In the genomic region with DNA sequence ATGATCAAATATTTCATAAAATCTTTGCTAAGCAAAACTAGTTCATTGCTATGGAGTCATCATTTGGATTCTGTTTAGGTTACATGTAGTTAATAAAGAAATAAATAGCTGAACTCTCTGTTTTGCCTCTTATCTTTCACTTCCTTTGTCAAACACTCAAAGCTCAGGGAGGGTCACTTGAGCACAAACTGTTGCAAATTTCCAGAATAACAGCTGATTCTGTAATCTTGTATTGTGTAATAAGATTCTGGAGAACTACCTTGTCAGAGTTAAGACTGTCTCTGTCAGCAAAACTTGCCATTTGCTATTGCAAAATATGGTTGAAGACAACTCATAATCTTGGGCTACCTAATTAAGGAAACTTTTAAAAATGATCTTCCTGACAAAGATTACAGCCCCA, we compare ENCODE assay signal across 18 cellular contexts.
DNase-seq lines count a peak whose midpoint lies in the region; ATAC-seq and TF ChIP-seq lines count a peak whose summit lies in the region.
"Had no signal": no experiment of that assay in that cellular context is flagged by ENCODE, and none has a peak within 500 bp of the region (broad histone marks: within the 10 kb centered on the region; RNA-seq: fewer than 3 reads in every experiment).

No MANE protein-coding gene starts in this region.

- H3K4ac ChIP-seq in H9 (ENCODE audit: low read depth, low read length): no peak overlapping the region

- no peak overlapping the region for H2AFZ ChIP-seq in H9 (ENCODE audit: low read length)

- no peak overlapping the region for H3K27ac ChIP-seq in H9 (ENCODE audit: insufficient read length, low read depth, low read length)
- H3K27ac ChIP-seq: neutrophil, skin epidermis, vagina had no signal

- H3K23ac ChIP-seq in H9 (ENCODE audit: insufficient read length, low read depth, low read length): no peak overlapping the region

- no peak overlapping the region for H4K5ac ChIP-seq in H9 (ENCODE audit: insufficient read length, low read depth, low read length)

- H3K79me1 ChIP-seq in H9 (ENCODE audit: insufficient read depth, low read depth, low read length, poor library complexity, severe bottlenecking): no peaks in the 10 kb centered on the region

- H2BK5ac ChIP-seq in H9 (ENCODE audit: insufficient read length, low read length): no peak overlapping the region

- H3K4me3 ChIP-seq in cardiac fibroblast (replicated peaks in 1 of 2; ENCODE audit: low read depth in 2 of 2, low read length in 2 of 2): no peak overlapping the region
- H3K4me3 ChIP-seq: skin epidermis, vagina had no signal

- H3K23me2 ChIP-seq in H9 (ENCODE audit: insufficient read length, low read depth, low read length, poor library complexity, severe bottlenecking): no peaks in the 10 kb centered on the region

- H4K8ac ChIP-seq in H9 (replicated peaks; ENCODE audit: insufficient read length, low read depth, low read length): no peak overlapping the region

- no peak overlapping the region for H2BK12ac ChIP-seq in H9 (ENCODE audit: insufficient read length, low read depth, low read length)

- H3K27me3 Mint-ChIP-seq in H9 (ENCODE audit: low read depth): no peaks in the 10 kb centered on the region
- H3K27me3 Mint-ChIP-seq in activated CD8-positive, alpha-beta T cell treated with anti-CD3 and anti-CD28 coated beads, Interleukin-2, amount 10 ng/mL, durations not matched to agents 7 days and 5 days (ENCODE audit: low read depth): no peaks in the 10 kb centered on the region
- H3K27me3 Mint-ChIP-seq: activated naive CD4-positive, alpha-beta T cell treated with anti-CD3 and anti-CD28 coated beads, Interleukin-2, amount 10 ng/mL, durations not matched to agents 7 days and 5 days had no signal

- no peak overlapping the region for H2BK15ac ChIP-seq in H9 (ENCODE audit: low read depth, low read length)

- H3K18ac ChIP-seq in H9 (ENCODE audit: insufficient read length, low read depth, low read length): no peak overlapping the region

- H3K4me3 Mint-ChIP-seq in H9: no peak overlapping the region
- H3K4me3 Mint-ChIP-seq in activated CD8-positive, alpha-beta T cell treated with anti-CD3 and anti-CD28 coated beads, Interleukin-2, amount 10 ng/mL, durations not matched to agents 7 days and 5 days: no peak overlapping the region
- H3K4me3 Mint-ChIP-seq: activated naive CD4-positive, alpha-beta T cell treated with anti-CD3 and anti-CD28 coated beads, Interleukin-2, amount 10 ng/mL, durations not matched to agents 7 days and 5 days; stimulated activated naive CD8-positive, alpha-beta T cell treated with anti-CD3 and anti-CD28 coated beads, Interleukin-15, Interleukin-2, amounts not matched to agents 100 ng/mL and 50 ng/mL, for 24 hours had no signal

- DNase-seq in Right ventricle myocardium superior: no peak
- DNase-seq in cardiac septum (ENCODE audit: low spot score): no peak
- DNase-seq in cardiac fibroblast (ENCODE audit: low read depth in 2 of 2): peak; percentile 51 to 84
- DNase-seq in left ventricle myocardium superior: no peak
- DNase-seq in OCI-M2 (lab: John Stamatoyannopoulos, UW; ENCODE audit: unreplicated experiment): no peak
- no peak for DNase-seq in H9
- DNase-seq in pons (ENCODE audit: low spot score): no peak
- no peak for DNase-seq in activated CD8-positive, alpha-beta T cell treated with anti-CD3 and anti-CD28 coated beads, Interleukin-2, amount 10 ng/mL, durations not matched to agents 7 days and 5 days
- DNase-seq: activated CD4-positive, alpha-beta T cell treated with anti-CD3 and anti-CD28 coated beads for 1 hour; activated CD8-positive, alpha-beta memory T cell treated with anti-CD3 and anti-CD28 coated beads, Interleukin-2, amount 50 U/mL, for 48 hours; activated naive CD4-positive, alpha-beta T cell treated with anti-CD3 and anti-CD28 coated beads, Interleukin-2, amount 10 ng/mL, durations not matched to agents 7 days and 5 days; GF-D8; midbrain; NCI-H2227 treated with DMSO at 0.1 percent for 48 hours had no signal

- no peaks in the 10 kb centered on the region for H3K4me1 ChIP-seq in H9 (ENCODE audit: insufficient read depth, low read length)
- H3K4me1 ChIP-seq: vagina had no signal

- no peaks in the 10 kb centered on the region for H3K9me3 ChIP-seq in H9 (ENCODE audit: control insufficient read depth, low read depth, low read length)
- H3K9me3 ChIP-seq: neutrophil, vagina had no signal

- no peaks in the 10 kb centered on the region for H4K20me1 ChIP-seq in H9 (ENCODE audit: control insufficient read depth, insufficient read depth, insufficient read length)

- no peak overlapping the region for H3K56ac ChIP-seq in H9 (ENCODE audit: insufficient read length, low read depth, low read length)

- CTCF ChIA-PET in activated CD8-positive, alpha-beta T cell treated with anti-CD3 and anti-CD28 coated beads, Interleukin-2, amount 10 ng/mL, durations not matched to agents 7 days and 5 days (lab: Charles Lee): no interaction called here

- H3K9me3 Mint-ChIP-seq in H9: peaks cover 23 to 25% of the 10 kb centered on the region in 2 experiments
- peaks cover 4% of the 10 kb centered on the region for H3K9me3 Mint-ChIP-seq in activated CD8-positive, alpha-beta T cell treated with anti-CD3 and anti-CD28 coated beads, Interleukin-2, amount 10 ng/mL, durations not matched to agents 7 days and 5 days (ENCODE audit: insufficient read depth)

- no peak overlapping the region for H3K14ac ChIP-seq in H9 (ENCODE audit: insufficient read depth, low read length)

- no peak overlapping the region for H2AK5ac ChIP-seq in H9 (ENCODE audit: insufficient read length, low read length)

- POLR2A ChIA-PET in activated CD8-positive, alpha-beta T cell treated with anti-CD3 and anti-CD28 coated beads, Interleukin-2, amount 10 ng/mL, durations not matched to agents 7 days and 5 days (lab: Charles Lee): no interaction called here

- ATAC-seq in Right ventricle myocardium superior (ENCODE audit: poor library complexity) (peak; percentile 93), left ventricle myocardium superior (peak; percentile 95)
- no peak for ATAC-seq in activated CD8-positive, alpha-beta T cell treated with anti-CD3 and anti-CD28 coated beads, Interleukin-2, amount 10 ng/mL, durations not matched to agents 7 days and 5 days

- no peak overlapping the region for H3K9ac ChIP-seq in H9 (ENCODE audit: extremely low read depth, insufficient read length, low read length)

- no peaks in the 10 kb centered on the region for H3K79me2 ChIP-seq in H9 (ENCODE audit: insufficient read depth, low read length)

- H3K27me3 ChIP-seq in H9 (ENCODE audit: insufficient read depth, low read length): no peaks in the 10 kb centered on the region
- H3K27me3 ChIP-seq: neutrophil, vagina had no signal

- TF ChIP-seq CTCF in cardiac fibroblast (IDR thresholded peaks at IDR 0.05; ENCODE audit: low read depth, low read length) (no peak), H9 (conservative IDR thresholded peaks at IDR 0.05) (no peak)

- no peaks in the 10 kb centered on the region for H3K4me1 Mint-ChIP-seq in H9
- H3K4me1 Mint-ChIP-seq in activated CD8-positive, alpha-beta T cell treated with anti-CD3 and anti-CD28 coated beads, Interleukin-2, amount 10 ng/mL, durations not matched to agents 7 days and 5 days (ENCODE audit: low read depth): no peaks in the 10 kb centered on the region
- H3K4me1 Mint-ChIP-seq: activated naive CD4-positive, alpha-beta T cell treated with anti-CD3 and anti-CD28 coated beads, Interleukin-2, amount 10 ng/mL, durations not matched to agents 7 days and 5 days had no signal

- no peak overlapping the region for H2BK20ac ChIP-seq in H9 (ENCODE audit: low read depth, low read length, poor library complexity, severe bottlenecking)

- H3T11ph ChIP-seq in H9 (ENCODE audit: low read length): no peak overlapping the region

- H3K4me2 ChIP-seq in H9 (ENCODE audit: insufficient read depth, insufficient read length, low read length): no peak overlapping the region

- no peak overlapping the region for H2BK120ac ChIP-seq in H9 (ENCODE audit: low read depth, low read length, poor library complexity, severe bottlenecking)

- no peak overlapping the region for H4K91ac ChIP-seq in H9 (ENCODE audit: insufficient read length, low read depth, low read length)

- peaks cover 0 to 19% (median 7%) of the 10 kb centered on the region in 3 experiments; a peak in 4 of 7 replicates for H3K36me3 Mint-ChIP-seq in H9 (ENCODE audit: insufficient read depth in 1 of 3, low read depth in 3 of 3)
- H3K36me3 Mint-ChIP-seq in activated CD8-positive, alpha-beta T cell treated with anti-CD3 and anti-CD28 coated beads, Interleukin-2, amount 10 ng/mL, durations not matched to agents 7 days and 5 days (ENCODE audit: low read depth): no peaks in the 10 kb centered on the region
- H3K36me3 Mint-ChIP-seq: activated naive CD4-positive, alpha-beta T cell treated with anti-CD3 and anti-CD28 coated beads, Interleukin-2, amount 10 ng/mL, durations not matched to agents 7 days and 5 days had no signal

- intact Hi-C loops in Right ventricle myocardium superior (cut with DNase I) (no loop called here), cardiac septum (cut with DNase I) (no loop called here), left ventricle myocardium superior (cut with micrococcal nuclease) (no loop called here)

- H3K27ac Mint-ChIP-seq in H9: no peak overlapping the region
- H3K27ac Mint-ChIP-seq in activated CD8-positive, alpha-beta T cell treated with anti-CD3 and anti-CD28 coated beads, Interleukin-2, amount 10 ng/mL, durations not matched to agents 7 days and 5 days: no peak overlapping the region
- H3K27ac Mint-ChIP-seq: activated naive CD4-positive, alpha-beta T cell treated with anti-CD3 and anti-CD28 coated beads, Interleukin-2, amount 10 ng/mL, durations not matched to agents 7 days and 5 days; stimulated activated naive CD8-positive, alpha-beta T cell treated with anti-CD3 and anti-CD28 coated beads, Interleukin-15, Interleukin-2, amounts not matched to agents 100 ng/mL and 50 ng/mL, for 24 hours had no signal

Comparison
In these comparisons a context has a peak if more than half of its experiments do, and no peak if none do; other contexts are left out.
1. DNase-seq: peak in cardiac fibroblast (2 of 2); none in Right ventricle myocardium superior (single experiment), cardiac septum (single experiment), left ventricle myocardium superior (single experiment), OCI-M2 (single experiment), H9 (single experiment), pons (single experiment) and activated CD8-positive, alpha-beta T cell treated with anti-CD3 and anti-CD28 coated beads, Interleukin-2, amount 10 ng/mL, durations not matched to agents 7 days and 5 days (single experiment).